Comparison of ENCODE assay signal across 1 cellular context in the genomic region with DNA sequence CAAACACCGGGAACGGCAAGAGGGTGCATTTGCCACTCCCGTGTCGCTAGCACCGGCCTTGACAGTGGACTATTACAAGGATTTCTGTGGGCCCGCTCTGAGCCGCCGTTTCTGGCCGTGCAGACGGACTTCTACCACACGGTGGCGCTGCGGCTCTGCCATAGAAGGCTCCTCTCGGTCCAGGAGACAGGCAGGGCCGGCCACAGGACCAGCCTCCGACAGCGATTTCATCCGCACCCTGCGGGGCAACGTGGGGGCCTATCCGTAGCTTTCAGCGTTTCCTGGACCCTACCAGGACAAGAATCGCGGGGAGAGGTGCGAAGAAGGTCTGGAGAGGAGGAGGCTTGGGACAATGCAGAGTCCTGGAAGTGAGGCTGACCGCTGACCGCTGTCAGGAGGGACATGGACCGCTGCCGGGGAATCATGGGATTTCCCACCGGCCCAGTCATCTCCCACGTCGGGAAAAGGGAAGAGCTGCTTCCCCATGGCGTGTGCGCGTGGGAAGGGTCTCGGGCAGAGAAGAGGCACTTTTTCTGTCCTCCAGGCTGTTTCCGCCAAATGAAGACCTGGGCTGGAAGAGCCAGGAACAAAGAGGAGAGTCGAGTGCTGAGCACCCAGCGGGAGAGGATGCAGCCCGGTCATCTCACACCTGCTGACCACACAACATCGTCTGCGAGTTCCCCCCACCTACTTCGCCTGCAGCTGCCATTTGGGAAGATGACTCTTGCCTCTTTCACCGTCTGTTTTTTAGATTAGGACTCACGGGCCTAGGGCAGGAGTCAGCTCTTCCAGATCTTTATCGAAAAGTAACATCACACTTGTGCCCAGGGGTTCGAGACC.
TF ChIP-seq lines count a peak whose summit lies in the region.

No MANE protein-coding gene starts in this region.

TF ChIP-seq in K562, 482 proteins besides CTCF, POLR2A, EP300 and RAD21 (continued from another document and continues in another):
- TF ChIP-seq, protein P1, sequence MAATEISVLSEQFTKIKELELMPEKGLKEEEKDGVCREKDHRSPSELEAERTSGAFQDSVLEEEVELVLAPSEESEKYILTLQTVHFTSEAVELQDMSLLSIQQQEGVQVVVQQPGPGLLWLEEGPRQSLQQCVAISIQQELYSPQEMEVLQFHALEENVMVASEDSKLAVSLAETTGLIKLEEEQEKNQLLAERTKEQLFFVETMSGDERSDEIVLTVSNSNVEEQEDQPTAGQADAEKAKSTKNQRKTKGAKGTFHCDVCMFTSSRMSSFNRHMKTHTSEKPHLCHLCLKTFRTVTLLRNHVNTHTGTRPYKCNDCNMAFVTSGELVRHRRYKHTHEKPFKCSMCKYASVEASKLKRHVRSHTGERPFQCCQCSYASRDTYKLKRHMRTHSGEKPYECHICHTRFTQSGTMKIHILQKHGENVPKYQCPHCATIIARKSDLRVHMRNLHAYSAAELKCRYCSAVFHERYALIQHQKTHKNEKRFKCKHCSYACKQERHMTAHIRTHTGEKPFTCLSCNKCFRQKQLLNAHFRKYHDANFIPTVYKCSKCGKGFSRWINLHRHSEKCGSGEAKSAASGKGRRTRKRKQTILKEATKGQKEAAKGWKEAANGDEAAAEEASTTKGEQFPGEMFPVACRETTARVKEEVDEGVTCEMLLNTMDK (IDR thresholded peaks at IDR 0.05; ENCODE audit: borderline replicate concordance, insufficient read depth, low read depth, low read length, poor library complexity, severe bottlenecking) = peak; percentile 25
- no peak for TF ChIP-seq SMAD2 (IDR thresholded peaks at IDR 0.05; ENCODE audit: low read depth, low read length)
- no peak for TF ChIP-seq POLR3G (IDR thresholded peaks at IDR 0.05; ENCODE audit: extremely low read depth, insufficient read length, insufficient replicate concordance)
- no peak for TF ChIP-seq NRF1 (conservative IDR thresholded peaks at IDR 0.05 in 1 of 2, IDR thresholded peaks at IDR 0.05 in 1 of 2)
- TF ChIP-seq, protein P2, sequence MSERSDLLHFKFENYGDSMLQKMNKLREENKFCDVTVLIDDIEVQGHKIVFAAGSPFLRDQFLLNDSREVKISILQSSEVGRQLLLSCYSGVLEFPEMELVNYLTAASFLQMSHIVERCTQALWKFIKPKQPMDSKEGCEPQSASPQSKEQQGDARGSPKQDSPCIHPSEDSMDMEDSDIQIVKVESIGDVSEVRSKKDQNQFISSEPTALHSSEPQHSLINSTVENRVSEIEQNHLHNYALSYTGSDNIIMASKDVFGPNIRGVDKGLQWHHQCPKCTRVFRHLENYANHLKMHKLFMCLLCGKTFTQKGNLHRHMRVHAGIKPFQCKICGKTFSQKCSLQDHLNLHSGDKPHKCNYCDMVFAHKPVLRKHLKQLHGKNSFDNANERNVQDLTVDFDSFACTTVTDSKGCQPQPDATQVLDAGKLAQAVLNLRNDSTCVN (CRISPR knock-in tag; IDR thresholded peaks at IDR 0.05) = no peak
- TF ChIP-seq, protein P3, sequence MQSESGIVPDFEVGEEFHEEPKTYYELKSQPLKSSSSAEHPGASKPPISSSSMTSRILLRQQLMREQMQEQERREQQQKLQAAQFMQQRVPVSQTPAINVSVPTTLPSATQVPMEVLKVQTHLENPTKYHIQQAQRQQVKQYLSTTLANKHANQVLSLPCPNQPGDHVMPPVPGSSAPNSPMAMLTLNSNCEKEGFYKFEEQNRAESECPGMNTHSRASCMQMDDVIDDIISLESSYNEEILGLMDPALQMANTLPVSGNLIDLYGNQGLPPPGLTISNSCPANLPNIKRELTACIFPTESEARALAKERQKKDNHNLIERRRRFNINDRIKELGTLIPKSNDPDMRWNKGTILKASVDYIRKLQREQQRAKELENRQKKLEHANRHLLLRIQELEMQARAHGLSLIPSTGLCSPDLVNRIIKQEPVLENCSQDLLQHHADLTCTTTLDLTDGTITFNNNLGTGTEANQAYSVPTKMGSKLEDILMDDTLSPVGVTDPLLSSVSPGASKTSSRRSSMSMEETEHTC (IDR thresholded peaks at IDR 0.05) = no peak
- TF ChIP-seq ZNF124 (CRISPR knock-in tag; IDR thresholded peaks at IDR 0.05) = no peak
- no peak for TF ChIP-seq ZFX (CRISPR knock-in tag; IDR thresholded peaks at IDR 0.05)
- peak in 1 of 2 experiments; percentile 42; a peak in 1 of 4 replicates for TF ChIP-seq RCOR1 (IDR thresholded peaks at IDR 0.05; ENCODE audit: borderline replicate concordance in 1 of 2, low read depth in 2 of 2, low read length in 2 of 2)
- no peak for TF ChIP-seq STAT5A (IDR thresholded peaks at IDR 0.05; ENCODE audit: borderline replicate concordance, low read length)
- TF ChIP-seq POLR2G (IDR thresholded peaks at IDR 0.05; ENCODE audit: low read depth, low read length) = no peak
- TF ChIP-seq, protein P4, sequence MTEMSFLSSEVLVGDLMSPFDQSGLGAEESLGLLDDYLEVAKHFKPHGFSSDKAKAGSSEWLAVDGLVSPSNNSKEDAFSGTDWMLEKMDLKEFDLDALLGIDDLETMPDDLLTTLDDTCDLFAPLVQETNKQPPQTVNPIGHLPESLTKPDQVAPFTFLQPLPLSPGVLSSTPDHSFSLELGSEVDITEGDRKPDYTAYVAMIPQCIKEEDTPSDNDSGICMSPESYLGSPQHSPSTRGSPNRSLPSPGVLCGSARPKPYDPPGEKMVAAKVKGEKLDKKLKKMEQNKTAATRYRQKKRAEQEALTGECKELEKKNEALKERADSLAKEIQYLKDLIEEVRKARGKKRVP (CRISPR knock-in tag; IDR thresholded peaks at IDR 0.05) = no peak
- no peak for TF ChIP-seq ZNF3 (CRISPR knock-in tag; IDR thresholded peaks at IDR 0.05)
- no peak for TF ChIP-seq ZNF274 (IDR thresholded peaks at IDR 0.05; ENCODE audit: borderline replicate concordance, low read depth, low read length)
- peak; percentile 71 for TF ChIP-seq TFAP4 (CRISPR knock-in tag; IDR thresholded peaks at IDR 0.05; ENCODE audit: borderline replicate concordance)
- TF ChIP-seq, protein P5, sequence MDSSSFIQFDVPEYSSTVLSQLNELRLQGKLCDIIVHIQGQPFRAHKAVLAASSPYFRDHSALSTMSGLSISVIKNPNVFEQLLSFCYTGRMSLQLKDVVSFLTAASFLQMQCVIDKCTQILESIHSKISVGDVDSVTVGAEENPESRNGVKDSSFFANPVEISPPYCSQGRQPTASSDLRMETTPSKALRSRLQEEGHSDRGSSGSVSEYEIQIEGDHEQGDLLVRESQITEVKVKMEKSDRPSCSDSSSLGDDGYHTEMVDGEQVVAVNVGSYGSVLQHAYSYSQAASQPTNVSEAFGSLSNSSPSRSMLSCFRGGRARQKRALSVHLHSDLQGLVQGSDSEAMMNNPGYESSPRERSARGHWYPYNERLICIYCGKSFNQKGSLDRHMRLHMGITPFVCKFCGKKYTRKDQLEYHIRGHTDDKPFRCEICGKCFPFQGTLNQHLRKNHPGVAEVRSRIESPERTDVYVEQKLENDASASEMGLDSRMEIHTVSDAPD (CRISPR knock-in tag; IDR thresholded peaks at IDR 0.05) = no peak
- no peak for TF ChIP-seq CHD2 (IDR thresholded peaks at IDR 0.05; ENCODE audit: low read depth, low read length)
- TF ChIP-seq CBFB (CRISPR knock-in tag; IDR thresholded peaks at IDR 0.05) = 0 out of 2 replicates have a peak, but pooled peaks have one; percentile 39
- TF ChIP-seq, protein P6, sequence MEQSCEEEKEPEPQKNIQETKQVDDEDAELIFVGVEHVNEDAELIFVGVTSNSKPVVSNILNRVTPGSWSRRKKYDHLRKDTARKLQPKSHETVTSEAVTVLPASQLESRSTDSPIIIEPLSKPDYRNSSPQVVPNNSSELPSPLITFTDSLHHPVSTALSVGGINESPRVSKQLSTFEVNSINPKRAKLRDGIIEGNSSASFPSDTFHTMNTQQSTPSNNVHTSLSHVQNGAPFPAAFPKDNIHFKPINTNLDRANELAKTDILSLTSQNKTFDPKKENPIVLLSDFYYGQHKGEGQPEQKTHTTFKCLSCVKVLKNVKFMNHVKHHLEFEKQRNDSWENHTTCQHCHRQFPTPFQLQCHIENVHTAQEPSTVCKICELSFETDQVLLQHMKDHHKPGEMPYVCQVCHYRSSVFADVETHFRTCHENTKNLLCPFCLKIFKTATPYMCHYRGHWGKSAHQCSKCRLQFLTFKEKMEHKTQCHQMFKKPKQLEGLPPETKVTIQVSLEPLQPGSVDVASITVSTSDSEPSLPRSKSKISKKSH (CRISPR knock-in tag; IDR thresholded peaks at IDR 0.05) = no peak
- no peak for TF ChIP-seq CBX8 (IDR thresholded peaks at IDR 0.05; ENCODE audit: borderline replicate concordance, extremely low read depth, low read depth, low read length, poor library complexity, severe bottlenecking)
- TF ChIP-seq, protein P7, sequence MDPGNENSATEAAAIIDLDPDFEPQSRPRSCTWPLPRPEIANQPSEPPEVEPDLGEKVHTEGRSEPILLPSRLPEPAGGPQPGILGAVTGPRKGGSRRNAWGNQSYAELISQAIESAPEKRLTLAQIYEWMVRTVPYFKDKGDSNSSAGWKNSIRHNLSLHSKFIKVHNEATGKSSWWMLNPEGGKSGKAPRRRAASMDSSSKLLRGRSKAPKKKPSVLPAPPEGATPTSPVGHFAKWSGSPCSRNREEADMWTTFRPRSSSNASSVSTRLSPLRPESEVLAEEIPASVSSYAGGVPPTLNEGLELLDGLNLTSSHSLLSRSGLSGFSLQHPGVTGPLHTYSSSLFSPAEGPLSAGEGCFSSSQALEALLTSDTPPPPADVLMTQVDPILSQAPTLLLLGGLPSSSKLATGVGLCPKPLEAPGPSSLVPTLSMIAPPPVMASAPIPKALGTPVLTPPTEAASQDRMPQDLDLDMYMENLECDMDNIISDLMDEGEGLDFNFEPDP (CRISPR knock-in tag; IDR thresholded peaks at IDR 0.05) = no peak
- 0 out of 2 replicates have a peak, but pooled peaks have one; percentile 35 for TF ChIP-seq GABPB1 (CRISPR knock-in tag; IDR thresholded peaks at IDR 0.05)
- peak; percentile 32; the same call in 1 of the 2 replicates for TF ChIP-seq L3MBTL2 (IDR thresholded peaks at IDR 0.05)
- no peak for TF ChIP-seq BRD4 (IDR thresholded peaks at IDR 0.05)
- TF ChIP-seq KLF16 (IDR thresholded peaks at IDR 0.05) = no peak
- TF ChIP-seq, protein P8, sequence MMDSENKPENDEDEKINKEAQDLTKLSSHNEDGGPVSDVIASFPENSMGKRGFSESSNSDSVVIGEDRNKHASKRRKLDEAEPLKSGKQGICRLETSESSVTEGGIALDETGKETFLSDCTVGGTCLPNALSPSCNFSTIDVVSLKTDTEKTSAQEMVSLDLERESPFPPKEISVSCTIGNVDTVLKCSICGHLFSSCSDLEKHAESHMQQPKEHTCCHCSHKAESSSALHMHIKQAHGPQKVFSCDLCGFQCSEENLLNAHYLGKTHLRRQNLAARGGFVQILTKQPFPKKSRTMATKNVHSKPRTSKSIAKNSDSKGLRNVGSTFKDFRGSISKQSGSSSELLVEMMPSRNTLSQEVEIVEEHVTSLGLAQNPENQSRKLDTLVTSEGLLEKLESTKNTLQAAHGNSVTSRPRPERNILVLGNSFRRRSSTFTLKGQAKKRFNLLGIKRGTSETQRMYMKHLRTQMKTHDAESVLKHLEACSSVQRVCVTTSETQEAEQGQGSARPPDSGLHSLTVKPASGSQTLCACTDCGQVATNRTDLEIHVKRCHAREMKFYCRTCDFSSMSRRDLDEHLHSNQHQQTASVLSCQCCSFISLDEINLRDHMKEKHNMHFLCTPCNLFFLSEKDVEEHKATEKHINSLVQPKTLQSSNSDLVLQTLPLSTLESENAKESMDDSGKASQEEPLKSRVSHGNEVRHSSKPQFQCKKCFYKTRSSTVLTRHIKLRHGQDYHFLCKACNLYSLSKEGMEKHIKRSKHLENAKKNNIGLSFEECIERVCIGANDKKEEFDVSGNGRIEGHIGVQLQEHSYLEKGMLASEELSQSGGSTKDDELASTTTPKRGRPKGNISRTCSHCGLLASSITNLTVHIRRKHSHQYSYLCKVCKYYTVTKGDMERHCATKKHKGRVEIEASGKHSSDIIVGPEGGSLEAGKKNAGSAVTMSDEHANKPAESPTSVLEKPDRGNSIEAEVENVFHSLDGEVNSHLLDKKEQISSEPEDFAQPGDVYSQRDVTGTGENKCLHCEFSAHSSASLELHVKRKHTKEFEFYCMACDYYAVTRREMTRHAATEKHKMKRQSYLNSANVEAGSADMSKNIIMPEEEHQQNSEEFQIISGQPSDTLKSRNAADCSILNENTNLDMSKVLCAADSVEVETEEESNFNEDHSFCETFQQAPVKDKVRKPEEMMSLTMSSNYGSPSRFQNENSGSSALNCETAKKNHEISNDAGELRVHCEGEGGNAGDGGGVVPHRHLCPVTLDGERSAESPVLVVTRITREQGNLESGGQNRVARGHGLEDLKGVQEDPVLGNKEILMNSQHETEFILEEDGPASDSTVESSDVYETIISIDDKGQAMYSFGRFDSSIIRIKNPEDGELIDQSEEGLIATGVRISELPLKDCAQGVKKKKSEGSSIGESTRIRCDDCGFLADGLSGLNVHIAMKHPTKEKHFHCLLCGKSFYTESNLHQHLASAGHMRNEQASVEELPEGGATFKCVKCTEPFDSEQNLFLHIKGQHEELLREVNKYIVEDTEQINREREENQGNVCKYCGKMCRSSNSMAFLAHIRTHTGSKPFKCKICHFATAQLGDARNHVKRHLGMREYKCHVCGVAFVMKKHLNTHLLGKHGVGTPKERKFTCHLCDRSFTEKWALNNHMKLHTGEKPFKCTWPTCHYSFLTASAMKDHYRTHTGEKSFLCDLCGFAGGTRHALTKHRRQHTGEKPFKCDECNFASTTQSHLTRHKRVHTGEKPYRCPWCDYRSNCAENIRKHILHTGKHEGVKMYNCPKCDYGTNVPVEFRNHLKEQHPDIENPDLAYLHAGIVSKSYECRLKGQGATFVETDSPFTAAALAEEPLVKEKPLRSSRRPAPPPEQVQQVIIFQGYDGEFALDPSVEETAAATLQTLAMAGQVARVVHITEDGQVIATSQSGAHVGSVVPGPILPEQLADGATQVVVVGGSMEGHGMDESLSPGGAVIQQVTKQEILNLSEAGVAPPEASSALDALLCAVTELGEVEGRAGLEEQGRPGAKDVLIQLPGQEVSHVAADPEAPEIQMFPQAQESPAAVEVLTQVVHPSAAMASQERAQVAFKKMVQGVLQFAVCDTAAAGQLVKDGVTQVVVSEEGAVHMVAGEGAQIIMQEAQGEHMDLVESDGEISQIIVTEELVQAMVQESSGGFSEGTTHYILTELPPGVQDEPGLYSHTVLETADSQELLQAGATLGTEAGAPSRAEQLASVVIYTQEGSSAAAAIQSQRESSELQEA (IDR thresholded peaks at IDR 0.05; ENCODE audit: low read depth) = no peak
- no peak for TF ChIP-seq PTBP1 (IDR thresholded peaks at IDR 0.05; ENCODE audit: low read depth, low read length)
- TF ChIP-seq, protein P9, sequence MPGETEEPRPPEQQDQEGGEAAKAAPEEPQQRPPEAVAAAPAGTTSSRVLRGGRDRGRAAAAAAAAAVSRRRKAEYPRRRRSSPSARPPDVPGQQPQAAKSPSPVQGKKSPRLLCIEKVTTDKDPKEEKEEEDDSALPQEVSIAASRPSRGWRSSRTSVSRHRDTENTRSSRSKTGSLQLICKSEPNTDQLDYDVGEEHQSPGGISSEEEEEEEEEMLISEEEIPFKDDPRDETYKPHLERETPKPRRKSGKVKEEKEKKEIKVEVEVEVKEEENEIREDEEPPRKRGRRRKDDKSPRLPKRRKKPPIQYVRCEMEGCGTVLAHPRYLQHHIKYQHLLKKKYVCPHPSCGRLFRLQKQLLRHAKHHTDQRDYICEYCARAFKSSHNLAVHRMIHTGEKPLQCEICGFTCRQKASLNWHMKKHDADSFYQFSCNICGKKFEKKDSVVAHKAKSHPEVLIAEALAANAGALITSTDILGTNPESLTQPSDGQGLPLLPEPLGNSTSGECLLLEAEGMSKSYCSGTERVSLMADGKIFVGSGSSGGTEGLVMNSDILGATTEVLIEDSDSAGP (CRISPR knock-in tag; IDR thresholded peaks at IDR 0.05) = 0 out of 2 replicates have a peak, but pooled peaks have one; percentile 38
- no peak for TF ChIP-seq TCFL5 (CRISPR knock-in tag; conservative IDR thresholded peaks at IDR 0.05)
- TF ChIP-seq ZEB2 (IDR thresholded peaks at IDR 0.05) = no peak
- no peak for TF ChIP-seq NCOA2 (IDR thresholded peaks at IDR 0.05; ENCODE audit: partially characterized antibody in 2 of 2)
- TF ChIP-seq PRMT5 (CRISPR knock-in tag; IDR thresholded peaks at IDR 0.05) = no peak
